13 cellular contexts compared by ENCODE assay signal in the genomic region with DNA sequence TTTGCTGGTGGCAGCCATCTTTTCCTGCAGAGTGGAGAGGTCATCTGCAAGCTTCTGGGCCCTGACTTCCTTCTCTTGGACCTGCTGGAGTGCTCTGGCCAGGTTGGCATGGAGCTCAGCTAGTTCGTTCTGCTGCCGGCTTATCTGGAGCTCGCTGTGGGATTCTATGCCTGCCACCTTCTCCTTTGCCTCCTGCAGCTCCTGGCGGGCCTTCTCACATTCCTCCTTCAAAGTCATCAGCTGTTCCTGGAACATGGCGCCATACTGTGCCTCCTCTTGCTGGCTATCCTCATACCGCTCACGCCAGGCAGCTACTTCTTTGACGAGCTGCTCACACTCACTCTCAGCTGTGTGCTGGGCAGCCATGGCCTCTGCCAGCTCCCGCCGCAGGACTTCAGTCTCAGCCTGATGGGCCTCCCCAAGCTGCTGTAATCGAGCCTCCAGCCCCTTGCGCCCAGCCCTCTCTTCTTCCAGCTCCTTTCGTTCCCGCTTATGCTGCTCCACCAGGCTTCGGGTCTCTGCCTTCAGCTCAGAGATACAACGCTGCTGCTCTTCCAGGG. TPM values are rescaled to one million over a fixed set of nuclear protein-coding genes. Genes with fewer than 3 reads are reported as not detected.
DNase-seq lines count a peak whose midpoint lies in the region; ATAC-seq and TF ChIP-seq lines count a peak whose summit lies in the region.
"Had no signal": no experiment of that assay in that cellular context is flagged by ENCODE, and none has a peak within 500 bp of the region (broad histone marks: within the 10 kb centered on the region; RNA-seq: fewer than 3 reads in every experiment).

No MANE protein-coding gene starts in this region.

- TF ChIP-seq POLR2A in ovary (IDR thresholded peaks at IDR 0.05), result no peak

- peaks cover 100% of the 10 kb centered on the region for H3K36me3 Mint-ChIP-seq in dendritic cell treated with granulocyte-macrophage colony-stimulating factor and Interleukin-4, amounts not matched to agents 40 ng/mL and 50 ng/mL, for 4 days (ENCODE audit: low read depth)

- no peak overlapping the region for H3K4me3 Mint-ChIP-seq in dendritic cell treated with granulocyte-macrophage colony-stimulating factor and Interleukin-4, amounts not matched to agents 40 ng/mL and 50 ng/mL, for 4 days
- H3K4me3 Mint-ChIP-seq: GM23338 had no signal

- no peaks in the 10 kb centered on the region for H3K79me2 ChIP-seq in PC-3 (ENCODE audit: low read length)
- peaks cover 6% of the 10 kb centered on the region for H3K79me2 ChIP-seq in parathyroid adenoma

- TF ChIP-seq EP300 in ovary (IDR thresholded peaks at IDR 0.05), result no peak

- H3K4me3 ChIP-seq in PC-3 (ENCODE audit: low read length) (no peak overlapping the region), parathyroid adenoma (ENCODE audit: low read depth, low read length) (no peak overlapping the region), ovary (no peak overlapping the region), right cardiac atrium (ENCODE audit: low read length) (no peak overlapping the region)
- H3K4me3 ChIP-seq: GM23338, lung had no signal

- no peak overlapping the region for H3K9ac ChIP-seq in PC-3 (ENCODE audit: low read length)
- no peak overlapping the region for H3K9ac ChIP-seq in parathyroid adenoma

- H3K9me2 ChIP-seq in PC-3 (replicated peaks; ENCODE audit: low read length), result no peaks in the 10 kb centered on the region

- CTCF ChIA-PET in PC-3 (lab: Charles Lee), result interaction anchor here (0.6 to 1.8 kb wide), 2 partner anchors 11 to 32 kb away, joined by 3 to 5 read pairs; no protein-coding TSS in a partner anchor

- 78 to 81% (median 79%) methylated on average over 16 of the region's 16 CpGs for WGBS in ovary, 3 donors
- 89% methylated on average over 16 of the region's 16 CpGs for WGBS in right cardiac atrium

- H3K9me3 ChIP-seq in PC-3 (ENCODE audit: low read length) (no peaks in the 10 kb centered on the region), parathyroid adenoma (ENCODE audit: control insufficient read depth, low read length) (no peaks in the 10 kb centered on the region), ovary (no peaks in the 10 kb centered on the region), right cardiac atrium (ENCODE audit: control insufficient read depth, low read length) (no peaks in the 10 kb centered on the region)

- peak overlapping the region; percentile 3 for H3K27ac Mint-ChIP-seq in dendritic cell treated with granulocyte-macrophage colony-stimulating factor and Interleukin-4, amounts not matched to agents 40 ng/mL and 50 ng/mL, for 4 days
- H3K27ac Mint-ChIP-seq: GM23338 had no signal

- BruUV-seq in PC-3 (replicated peaks; lab: Mats Ljungman, UMichigan), result TSS peak; percentile 37

- H3K4me2 ChIP-seq in PC-3 (ENCODE audit: low read length), result no peak overlapping the region
- H3K4me2 ChIP-seq in parathyroid adenoma (ENCODE audit: low read length), result peak overlapping the region; percentile 22
- H3K4me2 ChIP-seq: GM23338 had no signal

- no peaks in the 10 kb centered on the region for H3K27me3 Mint-ChIP-seq in dendritic cell treated with granulocyte-macrophage colony-stimulating factor and Interleukin-4, amounts not matched to agents 40 ng/mL and 50 ng/mL, for 4 days

- no peaks in the 10 kb centered on the region; the same call in 1 of the 2 replicates for H4K20me1 ChIP-seq in PC-3 (ENCODE audit: low read length)

- no peak overlapping the region for H3K27ac ChIP-seq in PC-3 (ENCODE audit: low read length)
- H3K27ac ChIP-seq in parathyroid adenoma, result peak overlapping the region; percentile 82
- H3K27ac ChIP-seq in ovary, result no peak overlapping the region
- H3K27ac ChIP-seq in right cardiac atrium (ENCODE audit: low read length), result no peak overlapping the region

- H3K4me1 Mint-ChIP-seq in dendritic cell treated with granulocyte-macrophage colony-stimulating factor and Interleukin-4, amounts not matched to agents 40 ng/mL and 50 ng/mL, for 4 days (ENCODE audit: low read depth), result no peaks in the 10 kb centered on the region
- H3K4me1 Mint-ChIP-seq: GM23338 had no signal

- H2AFZ ChIP-seq in PC-3 (ENCODE audit: low read length) (no peak overlapping the region), parathyroid adenoma (no peak overlapping the region)
- H2AFZ ChIP-seq: GM23338 had no signal

- TF ChIP-seq CTCF in PC-3 (conservative IDR thresholded peaks at IDR 0.05; ENCODE audit: low read depth, low read length), result no peak
- TF ChIP-seq CTCF in parathyroid adenoma (IDR thresholded peaks at IDR 0.05), result no peak
- TF ChIP-seq CTCF in ovary (IDR thresholded peaks at IDR 0.05), result no peak

- no peaks in the 10 kb centered on the region for H3K9me3 Mint-ChIP-seq in dendritic cell treated with granulocyte-macrophage colony-stimulating factor and Interleukin-4, amounts not matched to agents 40 ng/mL and 50 ng/mL, for 4 days
- H3K9me3 Mint-ChIP-seq: GM23338 had no signal

- POLR2A ChIA-PET in PC-3 (lab: Charles Lee; ENCODE audit: unreplicated experiment), result no interaction called here

- H3K4me1 ChIP-seq in PC-3 (ENCODE audit: insufficient read depth, low read length) (no peaks in the 10 kb centered on the region), parathyroid adenoma (peaks cover 37% of the 10 kb centered on the region), ovary (ENCODE audit: insufficient read depth) (peaks cover 9% of the 10 kb centered on the region), right cardiac atrium (ENCODE audit: control insufficient read depth, insufficient read depth, low read length) (peaks cover 18% of the 10 kb centered on the region)

- intact Hi-C loops in PC-3 (cut with micrococcal nuclease), result no loop called here
- intact Hi-C loops in dendritic cell treated with granulocyte-macrophage colony-stimulating factor and Interleukin-4, amounts not matched to agents 40 ng/mL and 50 ng/mL, for 4 days (cut with micrococcal nuclease), result loop anchor here (5.0 kb wide), 1 partner anchor 38 kb away; no protein-coding TSS in a partner anchor
- intact Hi-C loops in ovary (cut with DNase I), result no loop called here
- intact Hi-C loops in right cardiac atrium (cut with DNase I), result no loop called here

- no peaks in the 10 kb centered on the region for H3K27me3 ChIP-seq in PC-3 (ENCODE audit: low read length)
- no peaks in the 10 kb centered on the region for H3K27me3 ChIP-seq in parathyroid adenoma (ENCODE audit: control insufficient read depth, insufficient read depth, low read length)
- no peaks in the 10 kb centered on the region for H3K27me3 ChIP-seq in ovary
- no peaks in the 10 kb centered on the region for H3K27me3 ChIP-seq in right cardiac atrium (ENCODE audit: control insufficient read depth, insufficient read depth)

- no peaks in the 10 kb centered on the region for H3F3A ChIP-seq in PC-3 (ENCODE audit: low read length, unreplicated experiment)

- DNase-seq in G401 (ENCODE audit: low spot score) (peak; percentile 57), PC-3 (no peak), ovary (no peak), right cardiac atrium (no peak)
- DNase-seq: activated CD4-positive, alpha-beta T cell treated with anti-CD3 and anti-CD28 coated beads for 1 hour; NCI-H2107; stimulated activated CD4-positive, alpha-beta T cell treated with anti-CD3 and anti-CD28 coated beads, Interleukin-12 subunit alpha, Interleukin-12 subunit beta, amount 100 ng/mL, for 4 hours had no signal

- H3K36me3 ChIP-seq in PC-3 (ENCODE audit: low read depth, low read length) (peaks cover 87% of the 10 kb centered on the region), parathyroid adenoma (ENCODE audit: control insufficient read depth, insufficient read depth, low read length) (no peaks in the 10 kb centered on the region), ovary (no peaks in the 10 kb centered on the region)

- ATAC-seq in PC-3 (no peak), HG02970 (IDR thresholded peaks at IDR 0.05; ENCODE audit: low FRiP score, unreplicated experiment) (no peak), right cardiac atrium (no peak), HG02588 (IDR thresholded peaks at IDR 0.05; ENCODE audit: unreplicated experiment) (no peak)

- in situ Hi-C loops in G401 (cut with HindIII; ENCODE audit: low sequenced_read_pairs), result no loop called here

RNA-seq across cellular contexts. Expression of a gene that starts 16.1 kb away (rescaled TPM):
- 0.25 and 5.6 TPM in 2 replicates for total RNA-seq in G401 (2014; rRNA removed; shearing (Covaris generic))
- total RNA-seq in PC-3 (2014; rRNA removed) (6.5 and 7.2 TPM in 2 replicates), ovary (10 to 100 TPM in 3 of 7 donors, 1 to 10 TPM in 4; 4.6 to 14.2 (median 8.8) TPM), right cardiac atrium (1 to 10 TPM; 2.7 to 5.3 (median 4.1) TPM)
- polyA plus RNA-seq in ovary (10 to 100 TPM in 1 of 2 donors, 1 to 10 TPM in 1; 8.7 to 17.1 TPM), right cardiac atrium (3.3 TPM)
